8 cellular contexts compared by ENCODE assay signal in genomic region chr5:138653502-138653901, GRCh38.
DNase-seq lines count a peak whose midpoint lies in the region; ATAC-seq and TF ChIP-seq lines count a peak whose summit lies in the region.

No MANE protein-coding gene starts in this region.

- CTCF ChIA-PET in activated naive CD4-positive, alpha-beta T cell treated with anti-CD3 and anti-CD28 coated beads for 36 hours (lab: Charles Lee) = interaction anchor here (1.8 kb wide), 1 partner anchor 12 kb away, joined by 6 read pairs; no protein-coding TSS in a partner anchor

- intact Hi-C loops in activated naive CD4-positive, alpha-beta T cell treated with anti-CD3 and anti-CD28 coated beads for 36 hours (cut with micrococcal nuclease) = loop anchor here (5.0 kb wide), 3 partner anchors 594 to 749 kb away; partner anchors contain the start of gene SPATA24

- no peak for TF ChIP-seq POLR2A in NB4 (IDR thresholded peaks at IDR 0.05; ENCODE audit: extremely low read depth, insufficient read length)

- no peaks in the 10 kb centered on the region for H3K36me3 Mint-ChIP-seq in activated naive CD4-positive, alpha-beta T cell treated with anti-CD3 and anti-CD28 coated beads for 36 hours (ENCODE audit: low read depth)
- H3K36me3 Mint-ChIP-seq in activated naive CD4-positive, alpha-beta T cell treated with anti-CD3 and anti-CD28 coated beads, Interleukin-2, amount 50 U/mL, for 72 hours = peaks cover 0 to 4% of the 10 kb centered on the region in 2 donors
- peaks cover 6% of the 10 kb centered on the region for H3K36me3 Mint-ChIP-seq in T-helper 17 cell (ENCODE audit: low read depth)

- no peaks in the 10 kb centered on the region for H3K9me3 Mint-ChIP-seq in activated naive CD4-positive, alpha-beta T cell treated with anti-CD3 and anti-CD28 coated beads for 36 hours
- H3K9me3 Mint-ChIP-seq in activated naive CD4-positive, alpha-beta T cell treated with anti-CD3 and anti-CD28 coated beads, Interleukin-2, amount 50 U/mL, for 72 hours = peaks cover 0 to 3% of the 10 kb centered on the region in 2 donors

- H3K4me1 Mint-ChIP-seq in activated naive CD4-positive, alpha-beta T cell treated with anti-CD3 and anti-CD28 coated beads for 36 hours (ENCODE audit: low read depth) = peaks cover 22% of the 10 kb centered on the region
- peaks cover 23% of the 10 kb centered on the region for H3K4me1 Mint-ChIP-seq in T-helper 17 cell

- H3K9me3 ChIP-seq in T-helper 17 cell (ENCODE audit: control insufficient read depth, low read length, poor library complexity, severe bottlenecking) = no peaks in the 10 kb centered on the region

- peak; percentile 9 for TF ChIP-seq CTCF in NB4 (IDR thresholded peaks at IDR 0.05; ENCODE audit: low read depth, low read length)
- TF ChIP-seq CTCF in choroid plexus epithelial cell (conservative IDR thresholded peaks at IDR 0.05; ENCODE audit: low read depth, low read length) = peak; percentile 62

- DNase-seq in activated naive CD4-positive, alpha-beta T cell treated with anti-CD3 and anti-CD28 coated beads for 36 hours = peak; percentile 26
- no peak for DNase-seq in activated naive CD4-positive, alpha-beta T cell treated with anti-CD3 and anti-CD28 coated beads, Interleukin-2, amount 50 U/mL, for 72 hours (ENCODE audit: low spot score in 2 of 2)
- DNase-seq in NB4 (ENCODE audit: low read depth) (peak; percentile 61), choroid plexus epithelial cell (ENCODE audit: low read depth) (peak; percentile 63), pons (ENCODE audit: low spot score) (peak; percentile 71), NCI-H2227 (lab: John Stamatoyannopoulos, UW; ENCODE audit: unreplicated experiment) (no peak), T-helper 17 cell (no peak)

- H3K4me3 Mint-ChIP-seq in activated naive CD4-positive, alpha-beta T cell treated with anti-CD3 and anti-CD28 coated beads for 36 hours = no peak overlapping the region
- H3K4me3 Mint-ChIP-seq in T-helper 17 cell = no peak overlapping the region

- H3K4me3 ChIP-seq in NB4 (ENCODE audit: low read depth, low read length) = no peak overlapping the region
- no peak overlapping the region for H3K4me3 ChIP-seq in choroid plexus epithelial cell (ENCODE audit: low read depth, low read length)

- no peak for ATAC-seq in activated naive CD4-positive, alpha-beta T cell treated with anti-CD3 and anti-CD28 coated beads, Interleukin-2, amount 50 U/mL, for 72 hours
- ATAC-seq in HG03521 (IDR thresholded peaks at IDR 0.05; ENCODE audit: unreplicated experiment) = no peak
- no peak for ATAC-seq in T-helper 17 cell

- no peak overlapping the region for H3K27ac Mint-ChIP-seq in activated naive CD4-positive, alpha-beta T cell treated with anti-CD3 and anti-CD28 coated beads for 36 hours
- H3K27ac Mint-ChIP-seq in activated naive CD4-positive, alpha-beta T cell treated with anti-CD3 and anti-CD28 coated beads, Interleukin-2, amount 50 U/mL, for 72 hours = no peak overlapping the region
- H3K27ac Mint-ChIP-seq in T-helper 17 cell = no peak overlapping the region

- H3K27me3 Mint-ChIP-seq in activated naive CD4-positive, alpha-beta T cell treated with anti-CD3 and anti-CD28 coated beads for 36 hours (ENCODE audit: low read depth) = peaks cover 76% of the 10 kb centered on the region
- peaks cover 93% of the 10 kb centered on the region for H3K27me3 Mint-ChIP-seq in T-helper 17 cell

Comparison
In these comparisons a context has a peak if more than half of its experiments do, and no peak if none do; other contexts are left out.
1. DNase-seq: peak in activated naive CD4-positive, alpha-beta T cell treated with anti-CD3 and anti-CD28 coated beads for 36 hours (single experiment), NB4 (single experiment), choroid plexus epithelial cell (single experiment) and pons (single experiment); none in activated naive CD4-positive, alpha-beta T cell treated with anti-CD3 and anti-CD28 coated beads, Interleukin-2, amount 50 U/mL, for 72 hours (0 of 2), NCI-H2227 (single experiment) and T-helper 17 cell (0 of 3).